Comparison of ENCODE assay signal across 2 cellular contexts in genomic region chr5:32935292-32935691, GRCh38.
TF ChIP-seq lines count a peak whose summit lies in the region.

No MANE protein-coding gene starts in this region.

TF ChIP-seq in IMR-90, 13 proteins besides CTCF, POLR2A, EP300 and RAD21:
- TF ChIP-seq ELK1 (IDR thresholded peaks at IDR 0.05; ENCODE audit: borderline replicate concordance, low read depth, low read length) (no peak), CEBPB (IDR thresholded peaks at IDR 0.05; ENCODE audit: low read depth, low read length) (peak; percentile 62), MAFK (IDR thresholded peaks at IDR 0.05; ENCODE audit: low read depth, low read length) (peak; percentile 57; the same call in 1 of the 2 replicates)

TF ChIP-seq in HepG2, 621 proteins besides CTCF, POLR2A, EP300 and RAD21:
- TF ChIP-seq ZBTB26 (CRISPR knock-in tag; IDR thresholded peaks at IDR 0.05; ENCODE audit: borderline replicate concordance) (no peak), HOXA5 (CRISPR knock-in tag; IDR thresholded peaks at IDR 0.05) (no peak), HHEX (CRISPR knock-in tag; IDR thresholded peaks at IDR 0.05) (no peak), RBM22 (optimal IDR thresholded peaks at IDR 0.05; ENCODE audit: low read length) (no peak), MATR3 (CRISPR knock-in tag; IDR thresholded peaks at IDR 0.05) (no peak), MAFK (conservative IDR thresholded peaks at IDR 0.05 in 1 of 2, IDR thresholded peaks at IDR 0.05 in 1 of 2; ENCODE audit: low read length in 2 of 2) (peak; percentile 34 to 48; a peak in 2 of 4 replicates), AHDC1 (CRISPR knock-in tag; IDR thresholded peaks at IDR 0.05; ENCODE audit: borderline replicate concordance) (no peak), CEBPB (IDR thresholded peaks at IDR 0.05; ENCODE audit: borderline replicate concordance, low read depth, low read length) (peak; percentile 53; the same call in 1 of the 2 replicates)
